In the genomic region with DNA sequence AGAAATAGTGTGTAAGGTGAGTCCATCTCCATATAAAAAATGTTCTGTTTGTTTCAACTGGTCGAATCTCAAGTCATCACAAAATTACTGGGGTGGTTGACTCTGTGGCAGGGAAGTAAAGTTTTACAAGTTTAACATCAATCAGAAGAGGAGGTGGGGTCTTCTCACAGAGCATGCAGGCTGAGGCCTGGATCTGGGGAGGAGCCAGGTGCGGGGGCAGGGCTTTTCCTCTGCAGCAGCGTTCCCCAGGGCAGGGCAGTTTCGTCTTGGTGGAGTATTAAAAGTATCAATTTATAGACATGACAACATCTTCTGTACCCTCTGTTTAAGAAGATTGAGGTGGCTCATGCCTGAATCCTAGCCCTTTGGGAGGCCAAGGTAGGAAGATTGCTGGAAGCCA, we compare ENCODE assay signal across 21 cellular contexts.
DNase-seq lines count a peak whose midpoint lies in the region; ATAC-seq and TF ChIP-seq lines count a peak whose summit lies in the region.
"Had no signal": no experiment of that assay in that cellular context is flagged by ENCODE, and none has a peak within 500 bp of the region (broad histone marks: within the 10 kb centered on the region; RNA-seq: fewer than 3 reads in every experiment).

No MANE protein-coding gene starts in this region.

- ATAC-seq in activated naive CD8-positive, alpha-beta T cell treated with anti-CD3 and anti-CD28 coated beads, Interleukin-2, amount 50 U/mL, for 24 hours = no peak
- ATAC-seq in WTC11 = peak; percentile 80
- ATAC-seq: HepG2, K562 had no signal

- peaks cover 37% of the 10 kb centered on the region for H3K4me1 Mint-ChIP-seq in activated naive CD8-positive, alpha-beta T cell (ENCODE audit: low read depth)
- H3K4me1 Mint-ChIP-seq in activated naive CD8-positive, alpha-beta T cell treated with anti-CD3 and anti-CD28 coated beads, Interleukin-2, amount 50 U/mL, for 24 hours = peaks cover 8% of the 10 kb centered on the region
- H3K4me1 Mint-ChIP-seq in WTC11 = peaks cover 13% of the 10 kb centered on the region

- H3K27ac Mint-ChIP-seq in activated naive CD8-positive, alpha-beta T cell = peak overlapping the region; percentile 46
- H3K27ac Mint-ChIP-seq in activated naive CD8-positive, alpha-beta T cell treated with anti-CD3 and anti-CD28 coated beads, Interleukin-2, amount 50 U/mL, for 24 hours = no peak overlapping the region
- H3K27ac Mint-ChIP-seq in WTC11 = no peak overlapping the region

- CTCF ChIA-PET in WTC11 (lab: Charles Lee) = interaction anchor here (0.7 kb wide), 1 partner anchor 13 kb away, joined by 5 read pairs; no protein-coding TSS in a partner anchor

- no peaks in the 10 kb centered on the region for H3K36me3 Mint-ChIP-seq in activated naive CD8-positive, alpha-beta T cell
- H3K36me3 Mint-ChIP-seq in activated naive CD8-positive, alpha-beta T cell treated with anti-CD3 and anti-CD28 coated beads, Interleukin-2, amount 50 U/mL, for 24 hours (ENCODE audit: low read depth) = no peaks in the 10 kb centered on the region
- H3K36me3 Mint-ChIP-seq in WTC11 = no peaks in the 10 kb centered on the region

- peak overlapping the region; percentile 22 for H3K4me3 Mint-ChIP-seq in activated naive CD8-positive, alpha-beta T cell
- no peak overlapping the region for H3K4me3 Mint-ChIP-seq in activated naive CD8-positive, alpha-beta T cell treated with anti-CD3 and anti-CD28 coated beads, Interleukin-2, amount 50 U/mL, for 24 hours
- no peak overlapping the region for H3K4me3 Mint-ChIP-seq in WTC11

- H3K27me3 Mint-ChIP-seq in activated naive CD8-positive, alpha-beta T cell = no peaks in the 10 kb centered on the region
- no peaks in the 10 kb centered on the region for H3K27me3 Mint-ChIP-seq in activated naive CD8-positive, alpha-beta T cell treated with anti-CD3 and anti-CD28 coated beads, Interleukin-2, amount 50 U/mL, for 24 hours
- H3K27me3 Mint-ChIP-seq in WTC11 (ENCODE audit: low read depth) = no peaks in the 10 kb centered on the region

- DNase-seq in activated naive CD8-positive, alpha-beta T cell treated with anti-CD3 and anti-CD28 coated beads, Interleukin-2, amount 50 U/mL, for 24 hours = no peak
- DNase-seq in WTC11 (ENCODE audit: low spot score) (peak; percentile 53), iPS-NIHi7 (ENCODE audit: extremely low spot score) (peak; percentile 55), NCI-H82 (lab: John Stamatoyannopoulos, UW) (no peak), AG20443 (ENCODE audit: low spot score) (no peak), NCI-H446 treated with DMSO at 0.1 percent for 48 hours (lab: John Stamatoyannopoulos, UW) (no peak)
- DNase-seq: 8988T, AML-193, DMS53, GDM1, H9, NCI-H1105, NCI-H146, NCI-H2029 treated with DMSO at 0.1 percent for 48 hours, NCI-H226, NCI-H524, OCI-M1, SJCRH30 had no signal

- no peaks in the 10 kb centered on the region for H3K9me3 Mint-ChIP-seq in activated naive CD8-positive, alpha-beta T cell (ENCODE audit: low read depth)
- H3K9me3 Mint-ChIP-seq in activated naive CD8-positive, alpha-beta T cell treated with anti-CD3 and anti-CD28 coated beads, Interleukin-2, amount 50 U/mL, for 24 hours = no peaks in the 10 kb centered on the region
- no peaks in the 10 kb centered on the region for H3K9me3 Mint-ChIP-seq in WTC11
- H3K9me3 Mint-ChIP-seq: H9 had no signal

- POLR2A ChIA-PET in WTC11 (lab: Charles Lee) = no interaction called here

- TF ChIP-seq CTCF in WTC11 (IDR thresholded peaks at IDR 0.05) = no peak

TF ChIP-seq in WTC11, 78 proteins besides CTCF, POLR2A, EP300 and RAD21:
- no peak for TF ChIP-seq CREB1 (CRISPR knock-in tag; IDR thresholded peaks at IDR 0.05)
- TF ChIP-seq ZNF219 (CRISPR knock-in tag; IDR thresholded peaks at IDR 0.05; ENCODE audit: borderline replicate concordance) = no peak
- no peak for TF ChIP-seq IRF2 (CRISPR knock-in tag; IDR thresholded peaks at IDR 0.05; ENCODE audit: borderline replicate concordance, low read depth)
- TF ChIP-seq, protein P1, sequence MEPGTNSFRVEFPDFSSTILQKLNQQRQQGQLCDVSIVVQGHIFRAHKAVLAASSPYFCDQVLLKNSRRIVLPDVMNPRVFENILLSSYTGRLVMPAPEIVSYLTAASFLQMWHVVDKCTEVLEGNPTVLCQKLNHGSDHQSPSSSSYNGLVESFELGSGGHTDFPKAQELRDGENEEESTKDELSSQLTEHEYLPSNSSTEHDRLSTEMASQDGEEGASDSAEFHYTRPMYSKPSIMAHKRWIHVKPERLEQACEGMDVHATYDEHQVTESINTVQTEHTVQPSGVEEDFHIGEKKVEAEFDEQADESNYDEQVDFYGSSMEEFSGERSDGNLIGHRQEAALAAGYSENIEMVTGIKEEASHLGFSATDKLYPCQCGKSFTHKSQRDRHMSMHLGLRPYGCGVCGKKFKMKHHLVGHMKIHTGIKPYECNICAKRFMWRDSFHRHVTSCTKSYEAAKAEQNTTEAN (CRISPR knock-in tag; IDR thresholded peaks at IDR 0.05) = no peak
- TF ChIP-seq RORB (CRISPR knock-in tag; IDR thresholded peaks at IDR 0.05) = no peak
- TF ChIP-seq GRHL2 (CRISPR knock-in tag; IDR thresholded peaks at IDR 0.05; ENCODE audit: insufficient replicate concordance, severe bottlenecking) = no peak
- TF ChIP-seq, protein P2, sequence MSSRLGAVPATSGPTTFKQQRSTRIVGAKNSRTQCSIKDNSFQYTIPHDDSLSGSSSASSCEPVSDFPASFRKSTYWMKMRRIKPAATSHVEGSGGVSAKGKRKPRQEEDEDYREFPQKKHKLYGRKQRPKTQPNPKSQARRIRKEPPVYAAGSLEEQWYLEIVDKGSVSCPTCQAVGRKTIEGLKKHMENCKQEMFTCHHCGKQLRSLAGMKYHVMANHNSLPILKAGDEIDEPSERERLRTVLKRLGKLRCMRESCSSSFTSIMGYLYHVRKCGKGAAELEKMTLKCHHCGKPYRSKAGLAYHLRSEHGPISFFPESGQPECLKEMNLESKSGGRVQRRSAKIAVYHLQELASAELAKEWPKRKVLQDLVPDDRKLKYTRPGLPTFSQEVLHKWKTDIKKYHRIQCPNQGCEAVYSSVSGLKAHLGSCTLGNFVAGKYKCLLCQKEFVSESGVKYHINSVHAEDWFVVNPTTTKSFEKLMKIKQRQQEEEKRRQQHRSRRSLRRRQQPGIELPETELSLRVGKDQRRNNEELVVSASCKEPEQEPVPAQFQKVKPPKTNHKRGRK (CRISPR knock-in tag; IDR thresholded peaks at IDR 0.05; ENCODE audit: borderline replicate concordance) = no peak
- TF ChIP-seq CBFB (CRISPR knock-in tag; IDR thresholded peaks at IDR 0.05; ENCODE audit: low read depth) = no peak

Comparison
In these comparisons a context has a peak if more than half of its experiments do, and no peak if none do; other contexts are left out.
1. DNase-seq: peak in WTC11 (single experiment) and iPS-NIHi7 (single experiment); none in activated naive CD8-positive, alpha-beta T cell treated with anti-CD3 and anti-CD28 coated beads, Interleukin-2, amount 50 U/mL, for 24 hours (single experiment), NCI-H82 (single experiment), AG20443 (single experiment) and NCI-H446 treated with DMSO at 0.1 percent for 48 hours (single experiment).